32 cellular contexts compared by ENCODE assay signal in genomic region chrX:149712831-149713230, GRCh38. TPM values are rescaled to one million over a fixed set of nuclear protein-coding genes. Genes with fewer than 3 reads are reported as not detected.
DNase-seq lines count a peak whose midpoint lies in the region; TF ChIP-seq lines count a peak whose summit lies in the region.
"Had no signal": no experiment of that assay in that cellular context is flagged by ENCODE, and none has a peak within 500 bp of the region (broad histone marks: within the 10 kb centered on the region; RNA-seq: fewer than 3 reads in every experiment).

No MANE protein-coding gene starts in this region.

- TF ChIP-seq EP300 in esophagus muscularis mucosa (IDR thresholded peaks at IDR 0.05) = no peak

- H3K4me3 ChIP-seq in esophagus muscularis mucosa = no peak overlapping the region
- H3K4me3 ChIP-seq: A549; BLaER1; BLaER1 treated with 17β-estradiol and CSF1 and Interleukin-3, amounts not matched to agents 10 nM and 100 nM had no signal

- TF ChIP-seq POLR2A in esophagus muscularis mucosa (IDR thresholded peaks at IDR 0.05; ENCODE audit: low read depth) = no peak

- no peak for TF ChIP-seq CTCF in esophagus muscularis mucosa (IDR thresholded peaks at IDR 0.05)

- H3K4me1 ChIP-seq in esophagus muscularis mucosa = no peaks in the 10 kb centered on the region
- H3K4me1 ChIP-seq: A549; BE2C; BLaER1 treated with 17β-estradiol and CSF1 and Interleukin-3, amounts not matched to agents 10 nM and 100 nM; Caco-2 had no signal

- WGBS in esophagus muscularis mucosa = 76% methylated on average over 3 of the region's 5 CpGs

- H3K27me3 ChIP-seq in esophagus muscularis mucosa = no peaks in the 10 kb centered on the region
- H3K27me3 ChIP-seq: BE2C; BLaER1; BLaER1 treated with 17β-estradiol and CSF1 and Interleukin-3, amounts not matched to agents 10 nM and 100 nM had no signal

- DNase-seq in esophagus muscularis mucosa (ENCODE audit: extremely low spot score) = peak; percentile 4
- peak; percentile 59 for DNase-seq in mesenteric fat pad (ENCODE audit: low spot score)
- no peak for DNase-seq in NCI-H446 treated with DMSO at 0.1 percent for 48 hours (lab: John Stamatoyannopoulos, UW)
- DNase-seq in NCI-H748 treated with DMSO at 0.1 percent for 48 hours (lab: John Stamatoyannopoulos, UW) = no peak
- DNase-seq: 8988T; ACHN; AML-193; BE2C; C1 segment of cervical spinal cord; Caco-2; Calu3; CD4-positive, alpha-beta memory T cell; CD4-positive, alpha-beta T cell; CD4-positive, CD25-positive, alpha-beta regulatory T cell; CD8-positive, alpha-beta memory T cell; CD8-positive, alpha-beta T cell; COR-L47; DMS 273 treated with DMSO at 0.1 percent for 48 hours; DMS153; DMS53; DMS79; DMS79 treated with DMSO at 0.1 percent for 48 hours; DND-41; EL had no signal

- no peaks in the 10 kb centered on the region for H3K9me3 ChIP-seq in esophagus muscularis mucosa
- H3K9me3 ChIP-seq: A549; BE2C; BLaER1; BLaER1 treated with 17β-estradiol and CSF1 and Interleukin-3, amounts not matched to agents 10 nM and 100 nM; Caco-2 had no signal

- intact Hi-C loops in esophagus muscularis mucosa (cut with DNase I) = no loop called here

- H3K36me3 ChIP-seq in esophagus muscularis mucosa = no peaks in the 10 kb centered on the region
- H3K36me3 ChIP-seq: BE2C; BLaER1; BLaER1 treated with 17β-estradiol and CSF1 and Interleukin-3, amounts not matched to agents 10 nM and 100 nM had no signal

- H3K27ac ChIP-seq in esophagus muscularis mucosa (replicated peaks in 1 of 4) = no peak overlapping the region
- H3K27ac ChIP-seq: 22Rv1; A549; BLaER1; BLaER1 treated with 17β-estradiol and CSF1 and Interleukin-3, amounts not matched to agents 10 nM and 100 nM; C4-2B had no signal

RNA-seq across cellular contexts. Expression of gene MAGEA11, which starts 1.0 kb away (rescaled TPM):
- total RNA-seq in esophagus muscularis mucosa = not detected
- total RNA-seq in mesenteric fat pad = not detected
- total RNA-seq: A172; A673; B cell; Calu3; CD4-positive, alpha-beta memory T cell; CD4-positive, alpha-beta T cell; CD4-positive, CD25-positive, alpha-beta regulatory T cell; CD8-positive, alpha-beta memory T cell; CD8-positive, alpha-beta T cell had no signal

Comparison
In these comparisons a context has a peak if more than half of its experiments do, and no peak if none do; other contexts are left out.
1. DNase-seq: peak in esophagus muscularis mucosa (single experiment) and mesenteric fat pad (single experiment); none in NCI-H446 treated with DMSO at 0.1 percent for 48 hours (single experiment) and NCI-H748 treated with DMSO at 0.1 percent for 48 hours (single experiment).